Comparison of ENCODE assay signal across 8 cellular contexts in genomic region chr19:48836089-48837017, GRCh38. TPM values are rescaled to one million over a fixed set of nuclear protein-coding genes. Genes with fewer than 3 reads are reported as not detected.
DNase-seq lines count a peak whose midpoint lies in the region; ATAC-seq, FAIRE-seq and TF ChIP-seq lines count a peak whose summit lies in the region.

HSD17B14 (minus strand) TSS chr19:48836491; CDS start chr19:48836411, 80 bp downstream.

- H2AFZ ChIP-seq in KMS-11 (ENCODE audit: low read depth) = peak within 1 kb of the TSS; percentile 100

- WGBS in iPS DF 6.9 (ENCODE audit: insufficient coverage, insufficient read length) = no CpG with 5 or more reads among the region's 35 CpGs

- no peak within 1 kb of the TSS for H3K4me3 ChIP-seq in KMS-11 (IDR thresholded peaks at IDR 0.05; ENCODE audit: insufficient read depth, low read depth, low read length)
- peak within 1 kb of the TSS; percentile 48; the same call in 1 of the 2 replicates for H3K4me3 ChIP-seq in iPS DF 6.9 (ENCODE audit: low read length)
- H3K4me3 ChIP-seq in skeletal muscle tissue (ENCODE audit: low read length in 3 of 3) = peak within 1 kb of the TSS; percentile 58 to 69 (median 65)

- peak within 1 kb of the TSS; percentile 98 for H3K4me2 ChIP-seq in KMS-11

- H3K36me3 ChIP-seq in KMS-11 (ENCODE audit: insufficient read depth) = no peaks in the 10 kb centered on the region
- H3K36me3 ChIP-seq in iPS DF 6.9 (ENCODE audit: control insufficient read depth, insufficient read depth, low read length) = no peaks in the 10 kb centered on the region
- peaks cover 0 to 2% (median 0%) of the 10 kb centered on the region in 3 donors for H3K36me3 ChIP-seq in skeletal muscle tissue (ENCODE audit: control insufficient read depth in 3 of 3, insufficient read depth in 3 of 3, low read length in 3 of 3)

- no peaks in the 10 kb centered on the region for H3K79me2 ChIP-seq in KMS-11 (ENCODE audit: insufficient read depth, low read depth)

- H4K20me1 ChIP-seq in KMS-11 (ENCODE audit: insufficient read depth) = no peaks in the 10 kb centered on the region

- no peak for FAIRE-seq in D721Med (lab: Jason Lieb, UNC)

- H3K27me3 ChIP-seq in KMS-11 (ENCODE audit: insufficient read depth, low read depth) (no peaks in the 10 kb centered on the region; the same call in 1 of the 2 replicates), iPS DF 6.9 (ENCODE audit: control insufficient read depth, insufficient read depth, low read length) (no peaks in the 10 kb centered on the region), skeletal muscle tissue (ENCODE audit: control insufficient read depth in 3 of 3, insufficient read depth in 3 of 3, low read length in 3 of 3) (no peaks in the 10 kb centered on the region)

- H3K9me3 ChIP-seq in iPS DF 6.9 (ENCODE audit: control insufficient read depth, insufficient read depth, low read length) (no peaks in the 10 kb centered on the region), skeletal muscle tissue (ENCODE audit: control insufficient read depth in 3 of 3, low read length in 3 of 3) (no peaks in the 10 kb centered on the region)

- peak within 1 kb of the TSS; percentile 45; the same call in 1 of the 2 replicates for H3K9ac ChIP-seq in KMS-11
- peak within 1 kb of the TSS; percentile 54 to 81 (median 77) for H3K9ac ChIP-seq in skeletal muscle tissue (ENCODE audit: low read depth in 1 of 3, low read length in 3 of 3)

- H3K4me1 ChIP-seq in KMS-11 (ENCODE audit: low read depth, poor library complexity, severe bottlenecking) (peaks cover 14% of the 10 kb centered on the region), iPS DF 6.9 (ENCODE audit: control insufficient read depth, insufficient read depth, low read length) (no peaks in the 10 kb centered on the region), skeletal muscle tissue (ENCODE audit: control insufficient read depth in 3 of 3, insufficient read depth in 3 of 3, low read length in 3 of 3) (peaks cover 5 to 14% (median 13%) of the 10 kb centered on the region in 3 donors)

- DNase-seq in GM03348 (ENCODE audit: low spot score) (peak; percentile 47), iPS DF 6.9 (ENCODE audit: low read depth, low spot score) (no peak), GM10266 (ENCODE audit: extremely low spot score) (no peak), D721Med (ENCODE audit: insufficient read length, low spot score) (no peak)

- H3K27ac ChIP-seq in KMS-11 (0 out of 2 replicates have a peak within 1 kb of the TSS, but pooled peaks have one; percentile 15), angular gyrus (ENCODE audit: low read depth, low read length) (peak within 1 kb of the TSS; percentile 81), iPS DF 6.9 (ENCODE audit: low read length) (no peak within 1 kb of the TSS), skeletal muscle tissue (ENCODE audit: low read depth, low read length) (peak within 1 kb of the TSS; percentile 64)

- TF ChIP-seq CTCF in KMS-11 (conservative IDR thresholded peaks at IDR 0.05; ENCODE audit: low read depth, low read length) (peak; percentile 47), GM10266 (IDR thresholded peaks at IDR 0.05; ENCODE audit: control insufficient read depth, insufficient read depth, low read depth, missing control alignments) (no peak), D721Med (IDR thresholded peaks at IDR 0.05; ENCODE audit: insufficient read depth, missing control alignments) (no peak)

- ATAC-seq in GM21423 (IDR thresholded peaks at IDR 0.05; ENCODE audit: unreplicated experiment) = no peak

RNA-seq across cellular contexts. Expression of gene HSD17B14, which starts in this region (rescaled TPM):
- total RNA-seq in skeletal muscle tissue = 0.52 TPM
